In the genomic region with DNA sequence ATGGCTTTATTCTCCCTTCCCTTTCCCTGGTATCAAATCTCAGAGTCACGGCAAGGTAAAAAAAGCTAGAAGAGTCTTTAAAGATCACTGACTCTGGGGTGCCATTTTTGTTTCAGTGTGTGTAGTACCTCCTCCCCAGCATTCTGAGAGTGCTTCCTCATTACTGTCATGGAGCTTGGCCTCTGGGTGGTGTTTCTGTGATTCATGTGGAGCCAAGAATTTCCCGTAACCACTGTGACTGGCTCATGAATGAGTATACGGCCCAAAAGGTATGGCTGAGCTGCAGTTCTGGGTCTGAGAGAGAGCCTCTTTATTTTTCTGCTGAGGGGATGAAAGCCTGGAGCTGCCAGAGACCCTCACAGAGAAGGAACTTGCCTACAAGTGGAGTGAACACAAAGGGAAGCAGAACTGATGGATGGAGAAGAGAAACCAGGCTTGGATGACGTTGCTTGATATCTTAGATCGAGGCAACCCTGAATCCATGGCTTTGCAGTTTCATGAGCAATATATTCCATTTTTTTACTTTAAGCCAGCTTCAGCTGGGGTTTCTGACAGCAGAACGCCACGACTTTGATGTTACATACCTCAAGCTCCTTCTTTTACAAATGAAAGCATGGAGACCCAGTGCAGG, we compare ENCODE assay signal across 8 cellular contexts.
A peak's percentile ranks its signal among the peaks of the same experiment; 100 is the strongest.
DNase-seq lines count a peak whose midpoint lies in the region; ATAC-seq, FAIRE-seq and TF ChIP-seq lines count a peak whose summit lies in the region.

No MANE protein-coding gene starts in this region.

- H3K27ac ChIP-seq in CD4-positive, alpha-beta memory T cell (ENCODE audit: low read depth, low read length): peak overlapping the region; percentile 54
- H3K27ac ChIP-seq in HepG2 (ENCODE audit: extremely low read length, insufficient read depth, low read length): no peak overlapping the region
- no peak overlapping the region for H3K27ac ChIP-seq in kidney (ENCODE audit: low read depth in 2 of 2, low read length in 2 of 2)

- no peak for DNase-seq in CD4-positive, alpha-beta memory T cell
- DNase-seq in activated CD8-positive, alpha-beta T cell treated with anti-CD3 and anti-CD28 coated beads, Interleukin-2, amount 10 ng/mL, durations not matched to agents 7 days and 5 days: no peak
- DNase-seq in HepG2 (ENCODE audit: low spot score): no peak
- no peak for DNase-seq in stimulated activated naive CD4-positive, alpha-beta T cell treated with Interleukin-2 at 50 U/mL for 16 hours (lab: John Stamatoyannopoulos, UW)
- no peak for DNase-seq in kidney

- no peaks in the 10 kb centered on the region for H3K27me3 Mint-ChIP-seq in CD4-positive, alpha-beta memory T cell
- peaks cover 7% of the 10 kb centered on the region for H3K27me3 Mint-ChIP-seq in activated CD8-positive, alpha-beta T cell treated with anti-CD3 and anti-CD28 coated beads, Interleukin-2, amount 10 ng/mL, durations not matched to agents 7 days and 5 days (ENCODE audit: low read depth)

- CTCF ChIA-PET in CD4-positive, alpha-beta memory T cell (lab: Charles Lee; ENCODE audit: partially characterized antibody): interaction anchor here (1.1 to 9.1 kb wide), 11 partner anchors 12 to 280 kb away, joined by 3 to 192 read pairs (median 8); a partner anchor contains a TSS
- CTCF ChIA-PET in activated CD8-positive, alpha-beta T cell treated with anti-CD3 and anti-CD28 coated beads, Interleukin-2, amount 10 ng/mL, durations not matched to agents 7 days and 5 days (lab: Charles Lee): interaction anchor here (1.0 to 5.3 kb wide), 18 partner anchors 9 to 88 kb away, joined by 3 to 177 read pairs (median 4); a partner anchor contains a TSS
- CTCF ChIA-PET in HepG2 (lab: Yijun Ruan, JAX; ENCODE audit: low intra/inter-chr PET ratio, low total read pairs): interaction anchor here (2.3 kb wide), 1 partner anchor 69 kb away, joined by 19 read pairs; no protein-coding TSS in a partner anchor

- peak overlapping the region in 7 of 8 donors; percentile 19 to 73 (median 52) for H3K4me3 Mint-ChIP-seq in CD4-positive, alpha-beta memory T cell
- H3K4me3 Mint-ChIP-seq in activated CD8-positive, alpha-beta T cell treated with anti-CD3 and anti-CD28 coated beads, Interleukin-2, amount 10 ng/mL, durations not matched to agents 7 days and 5 days: no peak overlapping the region

- BruUV-seq in HepG2 (replicated peaks; lab: Mats Ljungman, UMichigan): no TSS peak

- POLR2A ChIA-PET in CD4-positive, alpha-beta memory T cell (lab: Charles Lee; ENCODE audit: partially characterized antibody): interaction anchor here (1.1 to 2.9 kb wide), 5 partner anchors 30 to 69 kb away, joined by 5 to 15 read pairs (median 10); no protein-coding TSS in a partner anchor
- POLR2A ChIA-PET in activated CD8-positive, alpha-beta T cell treated with anti-CD3 and anti-CD28 coated beads, Interleukin-2, amount 10 ng/mL, durations not matched to agents 7 days and 5 days (lab: Charles Lee): interaction anchor here (1.1 to 2.7 kb wide), 4 partner anchors 21 to 88 kb away, joined by 3 to 20 read pairs (median 12); a partner anchor contains a TSS
- POLR2A ChIA-PET in HepG2 (lab: Yijun Ruan, JAX): interaction anchor here (1.1 to 1.8 kb wide), 2 partner anchors 30 to 40 kb away, joined by 3 to 9 read pairs; no protein-coding TSS in a partner anchor

- TF ChIP-seq CTCF in HepG2 (CRISPR knock-in tag; IDR thresholded peaks at IDR 0.05): no peak
- no peak for TF ChIP-seq CTCF in kidney (IDR thresholded peaks at IDR 0.05; ENCODE audit: borderline replicate concordance, extremely low read depth, insufficient read depth)

- peak overlapping the region; percentile 52 for H3K4me2 ChIP-seq in HepG2 (ENCODE audit: low read depth, low read length)

- ATAC-seq in HG02981 (IDR thresholded peaks at IDR 0.05; ENCODE audit: unreplicated experiment) (peak; percentile 29), HepG2 (no peak), GM21423 (IDR thresholded peaks at IDR 0.05; ENCODE audit: unreplicated experiment) (no peak), GM21528 (IDR thresholded peaks at IDR 0.05; ENCODE audit: low FRiP score, unreplicated experiment) (no peak)
- no peak for ATAC-seq in activated CD8-positive, alpha-beta T cell treated with anti-CD3 and anti-CD28 coated beads, Interleukin-2, amount 10 ng/mL, durations not matched to agents 7 days and 5 days

- TF ChIP-seq POLR2A in HepG2 (IDR thresholded peaks at IDR 0.05; ENCODE audit: insufficient read depth in 1 of 2, low read depth in 2 of 2, low read length in 2 of 2): no peak

- in situ Hi-C loops in HepG2 (cut with HindIII; ENCODE audit: extremely low pct_ligation_motif_present, low pct_unique_long_range_greater_than_20kb): loop anchor here (25.0 kb wide), 1 partner anchor 280 kb away; no protein-coding TSS in a partner anchor

- no peak for TF ChIP-seq EP300 in HepG2 (IDR thresholded peaks at IDR 0.05; ENCODE audit: low read depth in 2 of 2, low read length in 2 of 2)
- no peak for TF ChIP-seq EP300 in HepG2 (CRISPR knock-in tag; IDR thresholded peaks at IDR 0.05; ENCODE audit: borderline replicate concordance)

- no peaks in the 10 kb centered on the region for H3K27me3 ChIP-seq in CD4-positive, alpha-beta memory T cell (ENCODE audit: insufficient read depth, low read length)
- no peaks in the 10 kb centered on the region; a peak in 1 of 5 replicates for H3K27me3 ChIP-seq in HepG2 (ENCODE audit: control insufficient read depth in 1 of 2, insufficient read depth in 2 of 2, low read length in 2 of 2)

- H3K4me1 ChIP-seq in CD4-positive, alpha-beta memory T cell (ENCODE audit: insufficient read depth, low read length): peaks cover 35% of the 10 kb centered on the region
- peaks cover 43% of the 10 kb centered on the region for H3K4me1 ChIP-seq in HepG2 (ENCODE audit: insufficient read depth, low read length)
- H3K4me1 ChIP-seq in kidney (ENCODE audit: control insufficient read depth in 1 of 2, insufficient read depth in 1 of 2, low read depth in 1 of 2, low read length in 2 of 2): no peaks in the 10 kb centered on the region

- no peaks in the 10 kb centered on the region for H3K9me3 Mint-ChIP-seq in CD4-positive, alpha-beta memory T cell
- no peaks in the 10 kb centered on the region for H3K9me3 Mint-ChIP-seq in activated CD8-positive, alpha-beta T cell treated with anti-CD3 and anti-CD28 coated beads, Interleukin-2, amount 10 ng/mL, durations not matched to agents 7 days and 5 days (ENCODE audit: insufficient read depth)

- TF ChIP-seq RAD21 in HepG2 (CRISPR knock-in tag; IDR thresholded peaks at IDR 0.05): no peak

- H3K9me3 ChIP-seq in CD4-positive, alpha-beta memory T cell (ENCODE audit: control insufficient read depth in 1 of 2, low read length in 2 of 2): no peaks in the 10 kb centered on the region
- H3K9me3 ChIP-seq in HepG2 (ENCODE audit: low read length) (no peaks in the 10 kb centered on the region), kidney (ENCODE audit: control insufficient read depth in 1 of 2, low read length in 2 of 2) (no peaks in the 10 kb centered on the region)

- H3K4me3 ChIP-seq in CD4-positive, alpha-beta memory T cell (ENCODE audit: low read length in 2 of 2): no peak overlapping the region
- H3K4me3 ChIP-seq in HepG2 (replicated peaks in 1 of 3; ENCODE audit: insufficient read depth in 1 of 3, low read depth in 2 of 3, low read length in 3 of 3): no peak overlapping the region
- no peak overlapping the region for H3K4me3 ChIP-seq in kidney (ENCODE audit: low read length in 2 of 2)

- no peak overlapping the region for H2AFZ ChIP-seq in HepG2 (ENCODE audit: low read length)

- H3K36me3 Mint-ChIP-seq in CD4-positive, alpha-beta memory T cell: no peaks in the 10 kb centered on the region
- no peaks in the 10 kb centered on the region for H3K36me3 Mint-ChIP-seq in activated CD8-positive, alpha-beta T cell treated with anti-CD3 and anti-CD28 coated beads, Interleukin-2, amount 10 ng/mL, durations not matched to agents 7 days and 5 days (ENCODE audit: low read depth)

- peaks cover 25 to 35% (median 26%) of the 10 kb centered on the region in 4 donors for H3K4me1 Mint-ChIP-seq in CD4-positive, alpha-beta memory T cell
- peaks cover 38% of the 10 kb centered on the region for H3K4me1 Mint-ChIP-seq in activated CD8-positive, alpha-beta T cell treated with anti-CD3 and anti-CD28 coated beads, Interleukin-2, amount 10 ng/mL, durations not matched to agents 7 days and 5 days (ENCODE audit: low read depth)

- no peaks in the 10 kb centered on the region for H4K20me1 ChIP-seq in HepG2 (ENCODE audit: insufficient read depth, low read length)

- H3K79me2 ChIP-seq in HepG2 (ENCODE audit: insufficient read depth, low read length): no peaks in the 10 kb centered on the region

- H3K27ac Mint-ChIP-seq in CD4-positive, alpha-beta memory T cell: peak overlapping the region; percentile 89 to 98 (median 95)
- peak overlapping the region; percentile 52 for H3K27ac Mint-ChIP-seq in activated CD8-positive, alpha-beta T cell treated with anti-CD3 and anti-CD28 coated beads, Interleukin-2, amount 10 ng/mL, durations not matched to agents 7 days and 5 days

- FAIRE-seq in HepG2 (lab: Jason Lieb, UNC) (no peak), kidney (lab: Jason Lieb, UNC) (no peak)

- 43% methylated on average over 7 of the region's 7 CpGs for WGBS in HepG2 (ENCODE audit: low lambda C conversion rate)

- no peaks in the 10 kb centered on the region for H3K36me3 ChIP-seq in CD4-positive, alpha-beta memory T cell (ENCODE audit: insufficient read depth, low read length)
- H3K36me3 ChIP-seq in HepG2 (replicated peaks in 1 of 2; ENCODE audit: control insufficient read depth in 1 of 2, insufficient read depth in 2 of 2, low read length in 2 of 2) (no peaks in the 10 kb centered on the region), kidney (ENCODE audit: control insufficient read depth in 1 of 2, insufficient read depth in 2 of 2, low read length in 2 of 2) (no peaks in the 10 kb centered on the region)

- intact Hi-C loops in CD4-positive, alpha-beta memory T cell (cut with micrococcal nuclease): loop anchor here (5.0 kb wide), 2 partner anchors 85 to 1185 kb away; a partner anchor contains a TSS
- intact Hi-C loops in HepG2 (cut with micrococcal nuclease; ENCODE audit: unreplicated experiment) (loop anchor here (2.0 kb wide), 1 partner anchor 30 kb away; no protein-coding TSS in a partner anchor), kidney (cut with DNase I) (loop anchor here (10.0 kb wide), 1 partner anchor 62 kb away; no protein-coding TSS in a partner anchor)

- peak overlapping the region; percentile 11; the same call in 1 of the 2 replicates for H3K9ac ChIP-seq in HepG2 (ENCODE audit: insufficient read depth, low read depth, low read length)
- H3K9ac ChIP-seq in kidney (ENCODE audit: low read length in 2 of 2): no peak overlapping the region
